ENCODE assay signal across 1 cellular context in the genomic region with DNA sequence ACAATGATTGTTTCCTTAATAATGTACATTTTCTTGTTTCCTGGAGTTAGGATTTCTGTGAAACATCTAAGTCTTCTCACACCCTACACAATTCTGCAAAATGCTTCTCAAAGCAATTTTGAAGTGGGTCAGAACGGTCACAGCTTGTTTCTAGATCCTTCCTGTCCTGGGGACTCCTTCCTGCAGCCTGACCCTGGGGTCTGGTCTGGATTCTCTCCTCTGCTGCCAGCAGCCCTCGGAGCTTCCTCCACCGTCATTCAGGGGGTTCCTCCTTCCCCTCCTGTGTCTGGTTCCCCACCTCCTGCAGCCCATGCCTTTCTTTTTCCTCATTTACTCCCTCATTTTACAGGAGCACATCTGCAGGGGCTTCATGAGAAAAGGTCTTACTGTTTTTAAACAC.
TF ChIP-seq lines count a peak whose summit lies in the region.

No MANE protein-coding gene starts in this region.

TF ChIP-seq in GM23338, 12 proteins besides CTCF, POLR2A, EP300 and RAD21 (continued from another document):
- TF ChIP-seq, protein P1, sequence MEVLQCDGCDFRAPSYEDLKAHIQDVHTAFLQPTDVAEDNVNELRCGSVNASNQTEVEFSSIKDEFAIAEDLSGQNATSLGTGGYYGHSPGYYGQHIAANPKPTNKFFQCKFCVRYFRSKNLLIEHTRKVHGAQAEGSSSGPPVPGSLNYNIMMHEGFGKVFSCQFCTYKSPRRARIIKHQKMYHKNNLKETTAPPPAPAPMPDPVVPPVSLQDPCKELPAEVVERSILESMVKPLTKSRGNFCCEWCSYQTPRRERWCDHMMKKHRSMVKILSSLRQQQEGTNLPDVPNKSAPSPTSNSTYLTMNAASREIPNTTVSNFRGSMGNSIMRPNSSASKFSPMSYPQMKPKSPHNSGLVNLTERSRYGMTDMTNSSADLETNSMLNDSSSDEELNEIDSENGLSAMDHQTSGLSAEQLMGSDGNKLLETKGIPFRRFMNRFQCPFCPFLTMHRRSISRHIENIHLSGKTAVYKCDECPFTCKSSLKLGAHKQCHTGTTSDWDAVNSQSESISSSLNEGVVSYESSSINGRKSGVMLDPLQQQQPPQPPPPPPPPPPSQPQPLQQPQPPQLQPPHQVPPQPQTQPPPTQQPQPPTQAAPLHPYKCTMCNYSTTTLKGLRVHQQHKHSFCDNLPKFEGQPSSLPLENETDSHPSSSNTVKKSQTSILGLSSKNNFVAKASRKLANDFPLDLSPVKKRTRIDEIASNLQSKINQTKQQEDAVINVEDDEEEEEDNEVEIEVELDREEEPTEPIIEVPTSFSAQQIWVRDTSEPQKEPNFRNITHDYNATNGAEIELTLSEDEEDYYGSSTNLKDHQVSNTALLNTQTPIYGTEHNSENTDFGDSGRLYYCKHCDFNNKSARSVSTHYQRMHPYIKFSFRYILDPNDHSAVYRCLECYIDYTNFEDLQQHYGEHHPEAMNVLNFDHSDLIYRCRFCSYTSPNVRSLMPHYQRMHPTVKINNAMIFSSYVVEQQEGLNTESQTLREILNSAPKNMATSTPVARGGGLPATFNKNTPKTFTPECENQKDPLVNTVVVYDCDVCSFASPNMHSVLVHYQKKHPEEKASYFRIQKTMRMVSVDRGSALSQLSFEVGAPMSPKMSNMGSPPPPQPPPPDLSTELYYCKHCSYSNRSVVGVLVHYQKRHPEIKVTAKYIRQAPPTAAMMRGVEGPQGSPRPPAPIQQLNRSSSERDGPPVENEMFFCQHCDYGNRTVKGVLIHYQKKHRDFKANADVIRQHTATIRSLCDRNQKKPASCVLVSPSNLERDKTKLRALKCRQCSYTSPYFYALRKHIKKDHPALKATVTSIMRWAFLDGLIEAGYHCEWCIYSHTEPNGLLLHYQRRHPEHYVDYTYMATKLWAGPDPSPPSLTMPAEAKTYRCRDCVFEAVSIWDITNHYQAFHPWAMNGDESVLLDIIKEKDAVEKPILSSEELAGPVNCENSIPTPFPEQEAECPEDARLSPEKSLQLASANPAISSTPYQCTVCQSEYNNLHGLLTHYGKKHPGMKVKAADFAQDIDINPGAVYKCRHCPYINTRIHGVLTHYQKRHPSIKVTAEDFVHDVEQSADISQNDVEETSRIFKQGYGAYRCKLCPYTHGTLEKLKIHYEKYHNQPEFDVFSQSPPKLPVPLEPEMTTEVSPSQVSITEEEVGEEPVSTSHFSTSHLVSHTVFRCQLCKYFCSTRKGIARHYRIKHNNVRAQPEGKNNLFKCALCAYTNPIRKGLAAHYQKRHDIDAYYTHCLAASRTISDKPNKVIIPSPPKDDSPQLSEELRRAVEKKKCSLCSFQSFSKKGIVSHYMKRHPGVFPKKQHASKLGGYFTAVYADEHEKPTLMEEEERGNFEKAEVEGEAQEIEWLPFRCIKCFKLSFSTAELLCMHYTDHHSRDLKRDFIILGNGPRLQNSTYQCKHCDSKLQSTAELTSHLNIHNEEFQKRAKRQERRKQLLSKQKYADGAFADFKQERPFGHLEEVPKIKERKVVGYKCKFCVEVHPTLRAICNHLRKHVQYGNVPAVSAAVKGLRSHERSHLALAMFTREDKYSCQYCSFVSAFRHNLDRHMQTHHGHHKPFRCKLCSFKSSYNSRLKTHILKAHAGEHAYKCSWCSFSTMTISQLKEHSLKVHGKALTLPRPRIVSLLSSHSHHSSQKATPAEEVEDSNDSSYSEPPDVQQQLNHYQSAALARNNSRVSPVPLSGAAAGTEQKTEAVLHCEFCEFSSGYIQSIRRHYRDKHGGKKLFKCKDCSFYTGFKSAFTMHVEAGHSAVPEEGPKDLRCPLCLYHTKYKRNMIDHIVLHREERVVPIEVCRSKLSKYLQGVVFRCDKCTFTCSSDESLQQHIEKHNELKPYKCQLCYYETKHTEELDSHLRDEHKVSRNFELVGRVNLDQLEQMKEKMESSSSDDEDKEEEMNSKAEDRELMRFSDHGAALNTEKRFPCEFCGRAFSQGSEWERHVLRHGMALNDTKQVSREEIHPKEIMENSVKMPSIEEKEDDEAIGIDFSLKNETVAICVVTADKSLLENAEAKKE (CRISPR knock-in tag; IDR thresholded peaks at IDR 0.05): no peak
- no peak for TF ChIP-seq POLR2AphosphoS5 (IDR thresholded peaks at IDR 0.05; ENCODE audit: low read depth)
